ENCODE assay signal across 26 cellular contexts in genomic region chr6:246349-246748, GRCh38.
"Had no signal": no experiment of that assay in that cellular context is flagged by ENCODE, and none has a peak within 500 bp of the region (broad histone marks: within the 10 kb centered on the region; RNA-seq: fewer than 3 reads in every experiment).

No MANE protein-coding gene starts in this region.

- H3K9me3 Mint-ChIP-seq: activated B cell treated with CpG ODN at 0.5 μM for 24 hours; activated naive CD4-positive, alpha-beta T cell treated with anti-CD3 and anti-CD28 coated beads, Interleukin-2, amount 50 U/mL, for 24 hours; endodermal cell; immature natural killer cell; T-cell had no signal

- ATAC-seq: gastrocnemius medialis, heart right ventricle, T-cell had no signal

- H3K27me3 Mint-ChIP-seq: activated B cell treated with CpG ODN at 0.5 μM for 24 hours; activated naive CD4-positive, alpha-beta T cell treated with anti-CD3 and anti-CD28 coated beads, Interleukin-2, amount 50 U/mL, for 24 hours; T-cell had no signal

- H3K36me3 Mint-ChIP-seq: activated naive CD4-positive, alpha-beta T cell treated with anti-CD3 and anti-CD28 coated beads, Interleukin-2, amount 50 U/mL, for 24 hours; T-cell had no signal

- H3K27ac Mint-ChIP-seq: activated B cell treated with CpG ODN at 0.5 μM for 24 hours; activated naive CD4-positive, alpha-beta T cell treated with anti-CD3 and anti-CD28 coated beads, Interleukin-2, amount 50 U/mL, for 24 hours; activated T-cell treated with anti-CD3 and anti-CD28 coated beads, Interleukin-2, amount 50 U/mL, for 72 hours; endodermal cell; immature natural killer cell; nephron progenitor cell; T-cell had no signal

- H3K4me3 Mint-ChIP-seq: activated B cell treated with CpG ODN at 0.5 μM for 24 hours; activated naive CD4-positive, alpha-beta T cell treated with anti-CD3 and anti-CD28 coated beads, Interleukin-2, amount 50 U/mL, for 24 hours; activated T-cell treated with anti-CD3 and anti-CD28 coated beads, Interleukin-2, amount 50 U/mL, for 72 hours; endodermal cell; immature natural killer cell; nephron progenitor cell; T-cell had no signal

- DNase-seq: activated B cell treated with CpG ODN at 0.5 μM for 24 hours; activated CD4-positive, alpha-beta T cell treated with anti-CD3 and anti-CD28 coated beads, Interleukin-2, amount 50 U/mL, for 4 hours; activated effector memory CD4-positive, alpha-beta T cell treated with anti-CD3 and anti-CD28 coated beads, Interleukin-2, amount 50 U/mL, for 16 hours; activated T-cell treated with anti-CD3 and anti-CD28 coated beads, Interleukin-2, amount 50 U/mL, for 72 hours; central memory CD4-positive, alpha-beta T cell; colonic mucosa; endodermal cell; gastrocnemius medialis; heart right ventricle; immature natural killer cell; kidney glomerular epithelial cell; left ventricle myocardium inferior; mammary epithelial cell; midbrain; nephron progenitor cell; nucleus accumbens; retina; stimulated activated CD4-positive, alpha-beta T cell treated with anti-CD3 and anti-CD28 coated beads, Interleukin-12 subunit alpha, Interleukin-12 subunit beta, amount 100 ng/mL, for 4 hours; stimulated activated CD4-positive, alpha-beta T cell treated with anti-CD3 and anti-CD28 coated beads, Interleukin-1b, Interleukin-23, amount 100 ng/mL, for 48 hours; stimulated activated CD8-positive, alpha-beta memory T cell treated with anti-CD3 and anti-CD28 coated beads, Interleukin-4, amount 100 ng/mL, for 48 hours; stimulated activated naive CD4-positive, alpha-beta T cell; substantia nigra; T-cell; tibial artery had no signal

- H3K4me1 Mint-ChIP-seq: endodermal cell, immature natural killer cell had no signal

- H3K4me3 ChIP-seq: colonic mucosa, gastrocnemius medialis, heart right ventricle, left ventricle myocardium inferior, tibial artery, vagina had no signal
